1 cellular context compared by ENCODE assay signal in genomic region chr13:59690857-59691500, GRCh38.
TF ChIP-seq lines count a peak whose summit lies in the region.

No MANE protein-coding gene starts in this region.

TF ChIP-seq in HepG2, 621 proteins besides CTCF, POLR2A, EP300 and RAD21 (continued from another document):
- TF ChIP-seq POGK (CRISPR knock-in tag; conservative IDR thresholded peaks at IDR 0.05) = no peak
- no peak for TF ChIP-seq MEIS2 (CRISPR knock-in tag; IDR thresholded peaks at IDR 0.05)
- TF ChIP-seq FOSL2 (CRISPR knock-in tag; IDR thresholded peaks at IDR 0.05) = no peak
- TF ChIP-seq ZFAT (CRISPR knock-in tag; conservative IDR thresholded peaks at IDR 0.05) = no peak
- no peak for TF ChIP-seq ZNF382 (CRISPR knock-in tag; IDR thresholded peaks at IDR 0.05; ENCODE audit: borderline replicate concordance)
- TF ChIP-seq POGZ (CRISPR knock-in tag; IDR thresholded peaks at IDR 0.05) = no peak
- TF ChIP-seq GABPB1 (CRISPR knock-in tag; IDR thresholded peaks at IDR 0.05) = no peak
- no peak for TF ChIP-seq ZKSCAN1 (IDR thresholded peaks at IDR 0.05; ENCODE audit: low read length)
- no peak for TF ChIP-seq ZNF350 (CRISPR knock-in tag; IDR thresholded peaks at IDR 0.05; ENCODE audit: borderline replicate concordance, low read depth)
- TF ChIP-seq CREM (IDR thresholded peaks at IDR 0.05) = 0 out of 2 replicates have a peak, but pooled peaks have one; percentile 14
- no peak for TF ChIP-seq CREM (CRISPR knock-in tag; IDR thresholded peaks at IDR 0.05)
- no peak for TF ChIP-seq KMT2B (CRISPR knock-in tag; IDR thresholded peaks at IDR 0.05)
- TF ChIP-seq MTF1 (CRISPR knock-in tag; IDR thresholded peaks at IDR 0.05) = no peak
- no peak for TF ChIP-seq PAWR (CRISPR knock-in tag; IDR thresholded peaks at IDR 0.05; ENCODE audit: borderline replicate concordance)
- no peak for TF ChIP-seq REXO4 (CRISPR knock-in tag; IDR thresholded peaks at IDR 0.05; ENCODE audit: borderline replicate concordance)
- no peak for TF ChIP-seq ZFP1 (CRISPR knock-in tag; IDR thresholded peaks at IDR 0.05)
- peak; percentile 58 for TF ChIP-seq TCF7 (IDR thresholded peaks at IDR 0.05; ENCODE audit: low read depth)
- TF ChIP-seq EZH2 (conservative IDR thresholded peaks at IDR 0.05; ENCODE audit: low read depth, low read length) = no peak
- TF ChIP-seq, protein P1, sequence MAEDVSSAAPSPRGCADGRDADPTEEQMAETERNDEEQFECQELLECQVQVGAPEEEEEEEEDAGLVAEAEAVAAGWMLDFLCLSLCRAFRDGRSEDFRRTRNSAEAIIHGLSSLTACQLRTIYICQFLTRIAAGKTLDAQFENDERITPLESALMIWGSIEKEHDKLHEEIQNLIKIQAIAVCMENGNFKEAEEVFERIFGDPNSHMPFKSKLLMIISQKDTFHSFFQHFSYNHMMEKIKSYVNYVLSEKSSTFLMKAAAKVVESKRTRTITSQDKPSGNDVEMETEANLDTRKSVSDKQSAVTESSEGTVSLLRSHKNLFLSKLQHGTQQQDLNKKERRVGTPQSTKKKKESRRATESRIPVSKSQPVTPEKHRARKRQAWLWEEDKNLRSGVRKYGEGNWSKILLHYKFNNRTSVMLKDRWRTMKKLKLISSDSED (CRISPR knock-in tag; IDR thresholded peaks at IDR 0.05) = no peak
- no peak for TF ChIP-seq RBFOX2 (IDR thresholded peaks at IDR 0.05; ENCODE audit: low read depth, low read length)
- TF ChIP-seq ZNF550 (CRISPR knock-in tag; IDR thresholded peaks at IDR 0.05; ENCODE audit: borderline replicate concordance) = no peak
- TF ChIP-seq TFAP4 (IDR thresholded peaks at IDR 0.05; ENCODE audit: borderline replicate concordance, low read depth) = no peak
- TF ChIP-seq MAZ (IDR thresholded peaks at IDR 0.05; ENCODE audit: borderline replicate concordance, low read depth, low read length) = no peak
- TF ChIP-seq MAZ (CRISPR knock-in tag; IDR thresholded peaks at IDR 0.05; ENCODE audit: low read depth) = no peak
- no peak for TF ChIP-seq DMAP1 (CRISPR knock-in tag; IDR thresholded peaks at IDR 0.05)
- no peak for TF ChIP-seq NFKBIZ (CRISPR knock-in tag; IDR thresholded peaks at IDR 0.05)
- TF ChIP-seq HINFP (CRISPR knock-in tag; IDR thresholded peaks at IDR 0.05; ENCODE audit: low read depth) = no peak
- no peak for TF ChIP-seq ZNF441 (CRISPR knock-in tag; IDR thresholded peaks at IDR 0.05; ENCODE audit: borderline replicate concordance)
- TF ChIP-seq, protein P2, sequence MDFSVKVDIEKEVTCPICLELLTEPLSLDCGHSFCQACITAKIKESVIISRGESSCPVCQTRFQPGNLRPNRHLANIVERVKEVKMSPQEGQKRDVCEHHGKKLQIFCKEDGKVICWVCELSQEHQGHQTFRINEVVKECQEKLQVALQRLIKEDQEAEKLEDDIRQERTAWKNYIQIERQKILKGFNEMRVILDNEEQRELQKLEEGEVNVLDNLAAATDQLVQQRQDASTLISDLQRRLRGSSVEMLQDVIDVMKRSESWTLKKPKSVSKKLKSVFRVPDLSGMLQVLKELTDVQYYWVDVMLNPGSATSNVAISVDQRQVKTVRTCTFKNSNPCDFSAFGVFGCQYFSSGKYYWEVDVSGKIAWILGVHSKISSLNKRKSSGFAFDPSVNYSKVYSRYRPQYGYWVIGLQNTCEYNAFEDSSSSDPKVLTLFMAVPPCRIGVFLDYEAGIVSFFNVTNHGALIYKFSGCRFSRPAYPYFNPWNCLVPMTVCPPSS (IDR thresholded peaks at IDR 0.05) = no peak
- TF ChIP-seq ZSCAN9 (CRISPR knock-in tag; IDR thresholded peaks at IDR 0.05; ENCODE audit: borderline replicate concordance) = no peak
- no peak for TF ChIP-seq MYC (CRISPR knock-in tag; IDR thresholded peaks at IDR 0.05; ENCODE audit: borderline replicate concordance)
- TF ChIP-seq, protein P3, sequence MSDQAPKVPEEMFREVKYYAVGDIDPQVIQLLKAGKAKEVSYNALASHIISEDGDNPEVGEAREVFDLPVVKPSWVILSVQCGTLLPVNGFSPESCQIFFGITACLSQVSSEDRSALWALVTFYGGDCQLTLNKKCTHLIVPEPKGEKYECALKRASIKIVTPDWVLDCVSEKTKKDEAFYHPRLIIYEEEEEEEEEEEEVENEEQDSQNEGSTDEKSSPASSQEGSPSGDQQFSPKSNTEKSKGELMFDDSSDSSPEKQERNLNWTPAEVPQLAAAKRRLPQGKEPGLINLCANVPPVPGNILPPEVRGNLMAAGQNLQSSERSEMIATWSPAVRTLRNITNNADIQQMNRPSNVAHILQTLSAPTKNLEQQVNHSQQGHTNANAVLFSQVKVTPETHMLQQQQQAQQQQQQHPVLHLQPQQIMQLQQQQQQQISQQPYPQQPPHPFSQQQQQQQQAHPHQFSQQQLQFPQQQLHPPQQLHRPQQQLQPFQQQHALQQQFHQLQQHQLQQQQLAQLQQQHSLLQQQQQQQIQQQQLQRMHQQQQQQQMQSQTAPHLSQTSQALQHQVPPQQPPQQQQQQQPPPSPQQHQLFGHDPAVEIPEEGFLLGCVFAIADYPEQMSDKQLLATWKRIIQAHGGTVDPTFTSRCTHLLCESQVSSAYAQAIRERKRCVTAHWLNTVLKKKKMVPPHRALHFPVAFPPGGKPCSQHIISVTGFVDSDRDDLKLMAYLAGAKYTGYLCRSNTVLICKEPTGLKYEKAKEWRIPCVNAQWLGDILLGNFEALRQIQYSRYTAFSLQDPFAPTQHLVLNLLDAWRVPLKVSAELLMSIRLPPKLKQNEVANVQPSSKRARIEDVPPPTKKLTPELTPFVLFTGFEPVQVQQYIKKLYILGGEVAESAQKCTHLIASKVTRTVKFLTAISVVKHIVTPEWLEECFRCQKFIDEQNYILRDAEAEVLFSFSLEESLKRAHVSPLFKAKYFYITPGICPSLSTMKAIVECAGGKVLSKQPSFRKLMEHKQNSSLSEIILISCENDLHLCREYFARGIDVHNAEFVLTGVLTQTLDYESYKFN (CRISPR knock-in tag; conservative IDR thresholded peaks at IDR 0.05) = peak; percentile 68; the same call in 1 of the 2 replicates
- no peak for TF ChIP-seq ZNF124 (CRISPR knock-in tag; IDR thresholded peaks at IDR 0.05)
- no peak for TF ChIP-seq CREB3 (CRISPR knock-in tag; IDR thresholded peaks at IDR 0.05)
- TF ChIP-seq ZNF230 (CRISPR knock-in tag; IDR thresholded peaks at IDR 0.05) = no peak
- 0 out of 2 replicates have a peak, but pooled peaks have one; percentile 21 for TF ChIP-seq NR2C2 (CRISPR knock-in tag; IDR thresholded peaks at IDR 0.05; ENCODE audit: borderline replicate concordance)
